24 cellular contexts compared by ENCODE assay signal in the genomic region with DNA sequence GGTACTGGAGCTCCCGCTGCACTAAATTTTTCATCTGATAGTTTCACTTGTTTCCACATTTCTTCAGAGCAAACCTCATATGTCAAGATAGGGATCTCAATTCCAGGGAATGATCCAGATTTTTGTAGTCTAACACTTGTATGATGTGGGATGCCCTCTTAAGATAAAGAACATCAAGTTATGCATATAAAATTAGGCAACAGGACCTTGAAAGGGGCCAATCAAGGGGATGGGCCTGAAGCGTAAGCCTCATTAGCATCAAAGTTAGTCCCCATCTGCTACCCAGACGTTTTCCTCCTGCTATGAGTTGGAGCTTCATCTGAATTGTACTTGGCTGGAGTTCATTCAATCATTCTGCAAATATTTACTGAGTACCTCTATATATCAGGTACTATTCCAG. TPM values are rescaled to one million over a fixed set of nuclear protein-coding genes. Genes with fewer than 3 reads are reported as not detected.
DNase-seq lines count a peak whose midpoint lies in the region; ATAC-seq and TF ChIP-seq lines count a peak whose summit lies in the region.
"Had no signal": no experiment of that assay in that cellular context is flagged by ENCODE, and none has a peak within 500 bp of the region (broad histone marks: within the 10 kb centered on the region; RNA-seq: fewer than 3 reads in every experiment).

No MANE protein-coding gene starts in this region.

- no peak overlapping the region for H3K4me2 ChIP-seq in neuronal stem cell (ENCODE audit: insufficient read depth, low read length, poor library complexity, severe bottlenecking)
- H3K4me2 ChIP-seq: smooth muscle cell had no signal

- DNase-seq in AG09309 (ENCODE audit: low read depth) (peak; percentile 43), DMS153 treated with DMSO at 0.1 percent for 48 hours (lab: John Stamatoyannopoulos, UW; ENCODE audit: unreplicated experiment) (peak; percentile 27), NCI-H510A (lab: John Stamatoyannopoulos, UW) (peak; percentile 9), amniotic epithelial cell (ENCODE audit: low read depth) (peak; percentile 86), neuronal stem cell (ENCODE audit: low spot score) (no peak), left lobe of liver (ENCODE audit: low spot score) (no peak), brain microvascular endothelial cell (no peak)
- no peak for DNase-seq in stimulated activated CD4-positive, alpha-beta T cell treated with anti-CD3 and anti-CD28 coated beads, Interleukin-2, amount 100 ng/mL, for 48 hours
- DNase-seq: activated naive CD8-positive, alpha-beta T cell treated with anti-CD3 and anti-CD28 coated beads for 36 hours; body of pancreas; effector memory CD8-positive, alpha-beta T cell; glutamatergic neuron; HFFc6; naive B cell; NCI-H1048; NCI-H2171 treated with DMSO at 0.1 percent for 48 hours; retina; stimulated activated naive B cell treated with anti-CD40 and anti-IgM and Interleukin-4, amounts not matched to agents 10 μg/mL and 1 μg/mL and 100 μg/mL, for 72 hours; testis; WERI-Rb-1 had no signal

- H3K14ac ChIP-seq in neuronal stem cell (ENCODE audit: low read length) = no peak overlapping the region

- H3K27ac ChIP-seq in neuronal stem cell (replicated peaks; ENCODE audit: low read length) = no peak overlapping the region
- H3K27ac ChIP-seq in brain microvascular endothelial cell = no peak overlapping the region
- H3K27ac ChIP-seq: body of pancreas, esophagus muscularis mucosa, SK-N-MC, testis, WERI-Rb-1 had no signal

- H3K23ac ChIP-seq in neuronal stem cell (ENCODE audit: low read depth, low read length, poor library complexity) = no peak overlapping the region

- H3K9ac ChIP-seq in neuronal stem cell (ENCODE audit: low read depth, low read length, poor library complexity) = no peak overlapping the region

- H3K4ac ChIP-seq in neuronal stem cell (ENCODE audit: low read length) = no peak overlapping the region

- H2AK5ac ChIP-seq in neuronal stem cell (ENCODE audit: low read depth, low read length) = no peak overlapping the region

- H3K36me3 ChIP-seq in neuronal stem cell (replicated peaks in 1 of 2; ENCODE audit: control insufficient read depth in 2 of 2, insufficient read depth in 2 of 2, low read length in 2 of 2) (no peaks in the 10 kb centered on the region), brain microvascular endothelial cell (replicated peaks) (no peaks in the 10 kb centered on the region)
- H3K36me3 ChIP-seq: esophagus muscularis mucosa, WERI-Rb-1 had no signal

- no peak overlapping the region for H2BK15ac ChIP-seq in neuronal stem cell (ENCODE audit: low read length)

- H3K18ac ChIP-seq in neuronal stem cell (ENCODE audit: low read length) = no peak overlapping the region

- H2BK5ac ChIP-seq in neuronal stem cell (ENCODE audit: low read length) = no peak overlapping the region

- no peak overlapping the region for H2BK12ac ChIP-seq in neuronal stem cell (ENCODE audit: low read length)

- H3K9me3 ChIP-seq in neuronal stem cell (replicated peaks in 1 of 2; ENCODE audit: control insufficient read depth in 2 of 2, insufficient read depth in 1 of 2, low read depth in 1 of 2, low read length in 2 of 2) = no peaks in the 10 kb centered on the region
- H3K9me3 ChIP-seq: body of pancreas, esophagus muscularis mucosa, testis had no signal

- no peak overlapping the region for H2AFZ ChIP-seq in neuronal stem cell (ENCODE audit: low read length)

- H2BK120ac ChIP-seq in neuronal stem cell (ENCODE audit: low read depth, low read length) = no peak overlapping the region

- no peak overlapping the region for H4K91ac ChIP-seq in neuronal stem cell (ENCODE audit: low read depth, low read length, poor library complexity)

- no peak overlapping the region for H3K4me3 ChIP-seq in AG09309 (ENCODE audit: control insufficient read depth, low read depth, low read length)
- H3K4me3 ChIP-seq in neuronal stem cell (ENCODE audit: low read length in 2 of 2) = no peak overlapping the region
- no peak overlapping the region for H3K4me3 ChIP-seq in brain microvascular endothelial cell (ENCODE audit: low read depth, low read length)
- H3K4me3 ChIP-seq: body of pancreas, esophagus muscularis mucosa, SK-N-MC, smooth muscle cell, testis had no signal

- ATAC-seq in left lobe of liver = no peak
- ATAC-seq: activated T-helper 17 cell treated with anti-CD3 and anti-CD28 coated beads, Interleukin-2, amount 50 U/mL, for 72 hours; body of pancreas; effector memory CD8-positive, alpha-beta T cell; stimulated activated naive B cell treated with anti-CD40 and anti-IgM and Interleukin-4, amounts not matched to agents 10 μg/mL and 1 μg/mL and 100 μg/mL, for 72 hours had no signal

- peaks cover 0 to 3% of the 10 kb centered on the region in 2 donors for H3K4me1 ChIP-seq in neuronal stem cell (ENCODE audit: control insufficient read depth in 2 of 2, insufficient read depth in 1 of 2, low read depth in 1 of 2, low read length in 2 of 2)
- H3K4me1 ChIP-seq: esophagus muscularis mucosa, testis had no signal

- in situ Hi-C loops in brain microvascular endothelial cell (cut with HindIII; ENCODE audit: low pct_ligation_motif_present, low sequenced_read_pairs) = no loop called here

- TF ChIP-seq CTCF in AG09309 (IDR thresholded peaks at IDR 0.05; ENCODE audit: control insufficient read depth, insufficient read depth, low read depth, low read length, missing control alignments) = no peak
- TF ChIP-seq CTCF in brain microvascular endothelial cell (IDR thresholded peaks at IDR 0.05; ENCODE audit: low read depth, low read length, missing control alignments) = no peak

- no peaks in the 10 kb centered on the region for H3K79me1 ChIP-seq in neuronal stem cell (ENCODE audit: low read depth, low read length)

- no peaks in the 10 kb centered on the region for H3K27me3 ChIP-seq in neuronal stem cell (ENCODE audit: control insufficient read depth in 3 of 3, insufficient read depth in 3 of 3, low read depth in 1 of 3, low read length in 3 of 3)
- no peaks in the 10 kb centered on the region for H3K27me3 ChIP-seq in brain microvascular endothelial cell (replicated peaks)
- H3K27me3 ChIP-seq: body of pancreas, esophagus muscularis mucosa, testis had no signal

- no CpG with 5 or more reads among the region's 3 CpGs for WGBS in neuronal stem cell (ENCODE audit: extremely low coverage in 2 of 2, insufficient read length in 2 of 2, insufficient replicate concordance in 1 of 2), 2 donors

- no peak overlapping the region for H4K8ac ChIP-seq in neuronal stem cell (ENCODE audit: low read depth, low read length)

RNA-seq across cellular contexts. Expression of a gene that starts 17.5 kb away (rescaled TPM):
- polyA plus RNA-seq in neuronal stem cell (2013, experiment 1 of 2) = 2.3 TPM
- polyA plus RNA-seq in neuronal stem cell (2013, experiment 2 of 2) = 2.2 TPM
- 0.96 TPM for total RNA-seq in left lobe of liver
- total RNA-seq: activated naive CD8-positive, alpha-beta T cell treated with anti-CD3 and anti-CD28 coated beads for 36 hours; activated T-helper 17 cell treated with anti-CD3 and anti-CD28 coated beads, Interleukin-2, amount 50 U/mL, for 72 hours had no signal

Comparison
In these comparisons a context has a peak if more than half of its experiments do, and no peak if none do; other contexts are left out.
1. DNase-seq: peak in AG09309 (single experiment), DMS153 treated with DMSO at 0.1 percent for 48 hours (single experiment), NCI-H510A (single experiment) and amniotic epithelial cell (single experiment); none in neuronal stem cell (single experiment), left lobe of liver (single experiment), brain microvascular endothelial cell (single experiment) and stimulated activated CD4-positive, alpha-beta T cell treated with anti-CD3 and anti-CD28 coated beads, Interleukin-2, amount 100 ng/mL, for 48 hours (0 of 2).